ENCODE assay signal across 23 cellular contexts in the genomic region with DNA sequence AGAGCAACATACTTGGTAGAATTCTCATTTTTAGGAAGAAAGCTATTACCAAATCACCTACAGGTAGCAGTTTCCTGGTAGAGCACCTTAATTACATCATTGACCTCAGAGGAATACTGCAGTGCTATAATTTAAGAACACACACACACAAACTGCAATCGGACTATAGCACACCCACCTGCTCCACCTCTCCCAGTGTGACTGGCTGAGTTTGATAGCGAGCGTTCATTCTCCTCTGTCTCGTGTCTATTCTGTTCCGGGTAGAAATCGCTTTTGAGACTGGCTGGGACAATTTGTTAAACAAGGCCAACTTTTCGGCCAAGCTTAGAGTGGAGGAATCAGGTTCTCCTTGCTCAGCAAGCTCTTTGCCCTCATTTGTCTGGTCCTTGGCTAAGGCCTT.
"Had no signal": no experiment of that assay in that cellular context is flagged by ENCODE, and none has a peak within 500 bp of the region (broad histone marks: within the 10 kb centered on the region; RNA-seq: fewer than 3 reads in every experiment).

No MANE protein-coding gene starts in this region.

- H3K27me3 ChIP-seq: ovary, right lobe of liver, stomach, vagina had no signal

- ATAC-seq: activated CD8-positive, alpha-beta memory T cell treated with anti-CD3 and anti-CD28 coated beads, Interleukin-2, amount 10 ng/mL, durations not matched to agents 7 days and 5 days; activated CD8-positive, alpha-beta T cell treated with anti-CD3 and anti-CD28 coated beads for 36 hours; naive thymus-derived CD8-positive, alpha-beta T cell; right lobe of liver; stimulated activated memory B cell treated with anti-CD40 and anti-IgM and Interleukin-4, amounts not matched to agents 10 μg/mL and 1 μg/mL and 100 μg/mL, for 72 hours had no signal

- DNase-seq: activated CD4-positive, alpha-beta T cell treated with anti-CD3 and anti-CD28 coated beads, Interleukin-2, amount 10 ng/mL, durations not matched to agents 7 days and 5 days; activated CD4-positive, CD25-positive, alpha-beta regulatory T cell treated with anti-CD3 and anti-CD28 coated beads, Interleukin-2, amount 50 U/mL, for 72 hours; activated CD8-positive, alpha-beta memory T cell treated with anti-CD3 and anti-CD28 coated beads, Interleukin-2, amount 10 ng/mL, durations not matched to agents 7 days and 5 days; activated CD8-positive, alpha-beta T cell treated with anti-CD3 and anti-CD28 coated beads for 36 hours; activated effector memory CD4-positive, alpha-beta T cell treated with anti-CD3 and anti-CD28 coated beads, Interleukin-2, amount 50 U/mL, for 16 hours; activated naive CD4-positive, alpha-beta T cell treated with anti-CD3 and anti-CD28 coated beads, Interleukin-2, amount 10 ng/mL, durations not matched to agents 7 days and 5 days; activated T-cell treated with anti-CD3 and anti-CD28 coated beads for 4 hours; amygdala; effector CD4-positive, alpha-beta T cell; foreskin melanocyte; hypothalamus; mesendoderm; naive thymus-derived CD8-positive, alpha-beta T cell; ovary; right lobe of liver; stimulated activated CD4-positive, alpha-beta T cell treated with anti-CD3 and anti-CD28 coated beads, Interleukin-15, amount 100 ng/mL, for 24 hours; stomach had no signal

- H3K4me1 Mint-ChIP-seq: activated CD4-positive, alpha-beta T cell treated with anti-CD3 and anti-CD28 coated beads, Interleukin-2, amount 10 ng/mL, durations not matched to agents 7 days and 5 days; stimulated activated memory B cell treated with anti-CD40 and anti-IgM and Interleukin-4, amounts not matched to agents 10 μg/mL and 1 μg/mL and 100 μg/mL, for 72 hours had no signal

- H3K4me1 ChIP-seq: right lobe of liver had no signal

- H3K9me3 ChIP-seq: ovary, right lobe of liver, stomach, vagina had no signal

- H3K4me3 Mint-ChIP-seq: activated CD4-positive, alpha-beta T cell treated with anti-CD3 and anti-CD28 coated beads, Interleukin-2, amount 10 ng/mL, durations not matched to agents 7 days and 5 days; activated CD8-positive, alpha-beta memory T cell treated with anti-CD3 and anti-CD28 coated beads, Interleukin-2, amount 10 ng/mL, durations not matched to agents 7 days and 5 days; activated CD8-positive, alpha-beta T cell treated with anti-CD3 and anti-CD28 coated beads for 36 hours; activated naive CD4-positive, alpha-beta T cell treated with anti-CD3 and anti-CD28 coated beads, Interleukin-2, amount 10 ng/mL, durations not matched to agents 7 days and 5 days; dendritic cell treated with granulocyte-macrophage colony-stimulating factor and Interleukin-4, amounts not matched to agents 40 ng/mL and 50 ng/mL, for 4 days; naive thymus-derived CD8-positive, alpha-beta T cell; stimulated activated memory B cell treated with anti-CD40 and anti-IgM and Interleukin-4, amounts not matched to agents 10 μg/mL and 1 μg/mL and 100 μg/mL, for 72 hours; type B pancreatic cell had no signal

- H3K27ac ChIP-seq: ovary, right lobe of liver, vagina, VCaP had no signal

- H3K36me3 Mint-ChIP-seq: activated CD8-positive, alpha-beta memory T cell treated with anti-CD3 and anti-CD28 coated beads, Interleukin-2, amount 10 ng/mL, durations not matched to agents 7 days and 5 days; stimulated activated memory B cell treated with anti-CD40 and anti-IgM and Interleukin-4, amounts not matched to agents 10 μg/mL and 1 μg/mL and 100 μg/mL, for 72 hours had no signal

- H3K4me3 ChIP-seq: ovary, right lobe of liver, smooth muscle cell, stomach, vagina had no signal

- H3K9me3 Mint-ChIP-seq: activated CD4-positive, alpha-beta T cell treated with anti-CD3 and anti-CD28 coated beads, Interleukin-2, amount 10 ng/mL, durations not matched to agents 7 days and 5 days; activated CD8-positive, alpha-beta T cell treated with anti-CD3 and anti-CD28 coated beads for 36 hours; activated naive CD4-positive, alpha-beta T cell treated with anti-CD3 and anti-CD28 coated beads, Interleukin-2, amount 10 ng/mL, durations not matched to agents 7 days and 5 days; dendritic cell treated with granulocyte-macrophage colony-stimulating factor and Interleukin-4, amounts not matched to agents 40 ng/mL and 50 ng/mL, for 4 days; naive thymus-derived CD8-positive, alpha-beta T cell; stimulated activated memory B cell treated with anti-CD40 and anti-IgM and Interleukin-4, amounts not matched to agents 10 μg/mL and 1 μg/mL and 100 μg/mL, for 72 hours; type B pancreatic cell had no signal

- H3K36me3 ChIP-seq: ovary had no signal

- H3K27me3 Mint-ChIP-seq: activated CD4-positive, alpha-beta T cell treated with anti-CD3 and anti-CD28 coated beads, Interleukin-2, amount 10 ng/mL, durations not matched to agents 7 days and 5 days; activated CD8-positive, alpha-beta memory T cell treated with anti-CD3 and anti-CD28 coated beads, Interleukin-2, amount 10 ng/mL, durations not matched to agents 7 days and 5 days; activated CD8-positive, alpha-beta T cell treated with anti-CD3 and anti-CD28 coated beads for 36 hours; activated naive CD4-positive, alpha-beta T cell treated with anti-CD3 and anti-CD28 coated beads, Interleukin-2, amount 10 ng/mL, durations not matched to agents 7 days and 5 days; dendritic cell treated with granulocyte-macrophage colony-stimulating factor and Interleukin-4, amounts not matched to agents 40 ng/mL and 50 ng/mL, for 4 days; naive thymus-derived CD8-positive, alpha-beta T cell; stimulated activated memory B cell treated with anti-CD40 and anti-IgM and Interleukin-4, amounts not matched to agents 10 μg/mL and 1 μg/mL and 100 μg/mL, for 72 hours; type B pancreatic cell had no signal

- H3K27ac Mint-ChIP-seq: activated CD4-positive, alpha-beta T cell treated with anti-CD3 and anti-CD28 coated beads, Interleukin-2, amount 10 ng/mL, durations not matched to agents 7 days and 5 days; activated CD8-positive, alpha-beta memory T cell treated with anti-CD3 and anti-CD28 coated beads, Interleukin-2, amount 10 ng/mL, durations not matched to agents 7 days and 5 days; activated CD8-positive, alpha-beta T cell treated with anti-CD3 and anti-CD28 coated beads for 36 hours; activated naive CD4-positive, alpha-beta T cell treated with anti-CD3 and anti-CD28 coated beads, Interleukin-2, amount 10 ng/mL, durations not matched to agents 7 days and 5 days; dendritic cell treated with granulocyte-macrophage colony-stimulating factor and Interleukin-4, amounts not matched to agents 40 ng/mL and 50 ng/mL, for 4 days; stimulated activated memory B cell treated with anti-CD40 and anti-IgM and Interleukin-4, amounts not matched to agents 10 μg/mL and 1 μg/mL and 100 μg/mL, for 72 hours; type B pancreatic cell had no signal
